ENCODE assay signal across 6 cellular contexts in the genomic region with DNA sequence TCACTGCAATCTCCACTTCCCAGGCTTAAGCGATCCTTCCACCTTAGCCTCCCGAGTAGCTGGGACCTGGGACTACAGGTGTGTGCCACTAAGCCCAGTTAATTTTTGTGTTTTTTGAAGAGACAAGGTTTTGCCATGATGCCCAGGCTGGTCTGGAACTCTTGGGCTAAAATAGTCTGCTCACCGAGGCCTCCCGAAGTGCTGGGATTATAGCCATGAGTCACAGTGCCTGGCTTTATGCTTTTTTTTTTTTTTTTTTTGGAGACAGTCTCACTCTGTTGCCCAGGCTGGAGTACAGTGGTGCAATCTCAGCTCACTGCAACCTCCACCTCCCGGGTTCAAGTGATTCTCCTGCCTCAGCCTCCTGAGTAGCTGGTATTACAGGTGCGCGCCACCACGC. TPM values are rescaled to one million over a fixed set of nuclear protein-coding genes. Genes with fewer than 3 reads are reported as not detected.
DNase-seq lines count a peak whose midpoint lies in the region; ATAC-seq, FAIRE-seq and TF ChIP-seq lines count a peak whose summit lies in the region.
"Not testable (repeated sequence)": the region's sequence is repeated elsewhere in the genome, so short reads cannot be mapped to it uniquely, and the experiment has no call there.

No MANE protein-coding gene starts in this region.

- H2BK12ac ChIP-seq in trophoblast cell (ENCODE audit: low read length), result not testable (repeated sequence)

- H3K36me3 Mint-ChIP-seq in activated CD4-positive, alpha-beta memory T cell treated with anti-CD3 and anti-CD28 coated beads, Interleukin-2, amount 10 ng/mL, durations not matched to agents 7 days and 5 days (ENCODE audit: low read depth), result peaks cover 50% of the 10 kb centered on the region

- not testable (repeated sequence) for H3K23ac ChIP-seq in trophoblast cell (ENCODE audit: low read length)

- not testable (repeated sequence) for H3K79me1 ChIP-seq in trophoblast cell (ENCODE audit: low read length)

- H3K4me2 ChIP-seq in K562 (ENCODE audit: insufficient read depth, low read length); trophoblast cell (ENCODE audit: low read length): not testable (repeated sequence)

- POLR2A ChIA-PET in activated CD4-positive, alpha-beta memory T cell treated with anti-CD3 and anti-CD28 coated beads, Interleukin-2, amount 10 ng/mL, durations not matched to agents 7 days and 5 days (lab: Charles Lee); K562 (lab: Yijun Ruan, JAX): not testable (repeated sequence)

- not testable (repeated sequence) for ATAC-seq in K562

- FAIRE-seq in K562 (lab: Jason Lieb, UNC), result not testable (repeated sequence)

- H2BK120ac ChIP-seq in trophoblast cell (ENCODE audit: insufficient read depth, low read length, poor library complexity), result not testable (repeated sequence)

- H2AFZ ChIP-seq in K562 (ENCODE audit: low read depth, low read length); trophoblast cell (ENCODE audit: insufficient read depth, low read length, poor library complexity): not testable (repeated sequence)

- H2BK5ac ChIP-seq in trophoblast cell (ENCODE audit: low read depth, low read length, poor library complexity), result not testable (repeated sequence)

- TF ChIP-seq EP300 in K562 (IDR thresholded peaks at IDR 0.05; ENCODE audit: low read length), result not testable (repeated sequence)

- not testable (repeated sequence) for H3K4me3 Mint-ChIP-seq in activated CD4-positive, alpha-beta memory T cell treated with anti-CD3 and anti-CD28 coated beads, Interleukin-2, amount 10 ng/mL, durations not matched to agents 7 days and 5 days

- not testable (repeated sequence) for H3K4me3 ChIP-seq in MG63; K562; trophoblast cell (ENCODE audit: low read depth, low read length)

- not testable (repeated sequence) for H3K27me3 Mint-ChIP-seq in activated CD4-positive, alpha-beta memory T cell treated with anti-CD3 and anti-CD28 coated beads, Interleukin-2, amount 10 ng/mL, durations not matched to agents 7 days and 5 days

- H3K36me3 ChIP-seq in MG63 (peaks cover 14% of the 10 kb centered on the region), K562 (ENCODE audit: control insufficient read depth, insufficient read depth, low read length) (peaks cover 20% of the 10 kb centered on the region)
- H3K36me3 ChIP-seq in trophoblast cell (ENCODE audit: control insufficient read depth in 1 of 2, insufficient read depth in 2 of 2, low read length in 2 of 2), result not testable (repeated sequence)

- peak overlapping the region; percentile 44 for H3K27ac Mint-ChIP-seq in activated CD4-positive, alpha-beta memory T cell treated with anti-CD3 and anti-CD28 coated beads, Interleukin-2, amount 10 ng/mL, durations not matched to agents 7 days and 5 days

- 94% methylated on average over 7 of the region's 8 CpGs for WGBS in K562 (ENCODE audit: insufficient coverage, low coverage, missing lambda C conversion rate)
- no CpG with 5 or more reads among the region's 8 CpGs for WGBS in trophoblast cell (ENCODE audit: extremely low coverage, insufficient coverage, insufficient read length)

- DNase-seq in EH (ENCODE audit: low read depth) (peak; percentile 12), HCEC 1CT (peak; percentile 27), MG63 (peak; percentile 8)
- not testable (repeated sequence) for DNase-seq in activated CD4-positive, alpha-beta memory T cell treated with anti-CD3 and anti-CD28 coated beads, Interleukin-2, amount 10 ng/mL, durations not matched to agents 7 days and 5 days; K562 (ENCODE audit: extremely low read depth in 1 of 4, low spot score in 3 of 4); trophoblast cell

- H3K9me3 Mint-ChIP-seq in activated CD4-positive, alpha-beta memory T cell treated with anti-CD3 and anti-CD28 coated beads, Interleukin-2, amount 10 ng/mL, durations not matched to agents 7 days and 5 days, result not testable (repeated sequence)

- H4K20me1 ChIP-seq in K562 (replicated peaks; ENCODE audit: control insufficient read depth, insufficient read depth, low read length), result not testable (repeated sequence)

- H3K18ac ChIP-seq in trophoblast cell (ENCODE audit: low read length), result not testable (repeated sequence)

- not testable (repeated sequence) for H3K14ac ChIP-seq in trophoblast cell (ENCODE audit: low read length)

- peaks cover 52% of the 10 kb centered on the region for H3K79me2 ChIP-seq in K562 (ENCODE audit: control insufficient read depth, insufficient read depth, low read length)
- not testable (repeated sequence) for H3K79me2 ChIP-seq in trophoblast cell (ENCODE audit: control insufficient read depth, insufficient read depth, low read length, poor library complexity)

- H4K8ac ChIP-seq in trophoblast cell (ENCODE audit: low read depth, low read length), result not testable (repeated sequence)

- in situ Hi-C loops in K562 (cut with MboI), result not testable (repeated sequence)

- not testable (repeated sequence) for TF ChIP-seq POLR2A in K562 (conservative IDR thresholded peaks at IDR 0.05)

- intact Hi-C loops in K562 (cut with micrococcal nuclease), result not testable (repeated sequence)

- not testable (repeated sequence) for H2AK5ac ChIP-seq in trophoblast cell (ENCODE audit: low read length)

- BruUV-seq in K562 (replicated peaks; lab: Mats Ljungman, UMichigan), result not testable (repeated sequence)

- CTCF ChIA-PET in activated CD4-positive, alpha-beta memory T cell treated with anti-CD3 and anti-CD28 coated beads, Interleukin-2, amount 10 ng/mL, durations not matched to agents 7 days and 5 days (lab: Charles Lee); K562 (lab: Yijun Ruan, JAX; ENCODE audit: low intra/inter-chr PET ratio): not testable (repeated sequence)

- TF ChIP-seq RAD21 in K562 (CRISPR knock-in tag; conservative IDR thresholded peaks at IDR 0.05 in 1 of 2, IDR thresholded peaks at IDR 0.05 in 1 of 2), result not testable (repeated sequence)

- H3K9me3 ChIP-seq in MG63; K562 (replicated peaks; ENCODE audit: control insufficient read depth, insufficient read depth, low read depth, low read length); trophoblast cell (ENCODE audit: insufficient read depth, low read depth, low read length): not testable (repeated sequence)

- not testable (repeated sequence) for H3K9ac ChIP-seq in K562 (ENCODE audit: insufficient read depth in 1 of 2, low read depth in 2 of 2, low read length in 2 of 2); trophoblast cell (ENCODE audit: low read length)

- not testable (repeated sequence) for H3K27ac ChIP-seq in K562 (ENCODE audit: extremely low read depth, low read depth, low read length); trophoblast cell (ENCODE audit: low read depth, low read length)

- not testable (repeated sequence) for TF ChIP-seq CTCF in K562 (IDR thresholded peaks at IDR 0.05 in 2 of 3, conservative IDR thresholded peaks at IDR 0.05 in 1 of 3; ENCODE audit: insufficient read depth in 2 of 3, low read depth in 1 of 3, low read length in 3 of 3)

- not testable (repeated sequence) for H4K12ac ChIP-seq in trophoblast cell (ENCODE audit: low read depth, low read length)

- H4K91ac ChIP-seq in trophoblast cell (ENCODE audit: low read depth, low read length), result not testable (repeated sequence)

- not testable (repeated sequence) for H3K27me3 ChIP-seq in MG63; K562 (ENCODE audit: control insufficient read depth in 2 of 2, insufficient read depth in 2 of 2, low read length in 2 of 2); trophoblast cell (ENCODE audit: insufficient read depth, low read length)

- peak overlapping the region; percentile 55 for H3K4ac ChIP-seq in trophoblast cell (ENCODE audit: low read depth, low read length)

- peaks cover 27% of the 10 kb centered on the region for H3K4me1 Mint-ChIP-seq in activated CD4-positive, alpha-beta memory T cell treated with anti-CD3 and anti-CD28 coated beads, Interleukin-2, amount 10 ng/mL, durations not matched to agents 7 days and 5 days

- not testable (repeated sequence) for H3K4me1 ChIP-seq in K562 (replicated peaks in 1 of 2; ENCODE audit: control insufficient read depth in 2 of 2, insufficient read depth in 2 of 2, low read length in 2 of 2); trophoblast cell (ENCODE audit: control insufficient read depth in 1 of 2, insufficient read depth in 2 of 2, low read length in 2 of 2)

- H3K9me1 ChIP-seq in K562 (ENCODE audit: control insufficient read depth, insufficient read depth, low read length), result not testable (repeated sequence)

TF ChIP-seq in K562, 482 proteins besides CTCF, POLR2A, EP300 and RAD21:
- 0 out of 2 replicates have a peak, but pooled peaks have one; percentile 21 for TF ChIP-seq ZNF121 (CRISPR knock-in tag; conservative IDR thresholded peaks at IDR 0.05)

RNA-seq across cellular contexts. Expression of gene PPM1B, which starts 39.0 kb away (rescaled TPM):
- total RNA-seq in MG63 (2014; rRNA removed; shearing (Covaris generic); ENCODE audit: low replicate concordance), result 16.6 and 29.5 TPM in 2 replicates
- 10 to 100 TPM; 57.0 to 60.9 TPM for total RNA-seq in activated CD4-positive, alpha-beta memory T cell treated with anti-CD3 and anti-CD28 coated beads, Interleukin-2, amount 10 ng/mL, durations not matched to agents 7 days and 5 days
- 34.0 and 96.0 TPM in 2 replicates for total RNA-seq in K562 (2011; cell fraction: chromatin; rRNA removed; ENCODE audit: low replicate concordance)
- 13.5 and 20.7 TPM in 2 replicates for total RNA-seq in K562 (2011; cell fraction: nucleolus; rRNA removed)
- 48.2 and 84.6 TPM in 2 replicates for total RNA-seq in K562 (2011; cell fraction: nucleoplasm; rRNA removed)
- 10.4 and 21.6 TPM in 2 replicates for total RNA-seq in K562 (2014; rRNA removed)
- total RNA-seq in K562 (2014; rRNA removed; fragmentation: Illumina TruSeq; extraction: Trizol), result 33.3 and 36.4 TPM in 2 replicates
- total RNA-seq in K562 (2015; rRNA removed; fragmentation: Illumina TruSeq; extraction: Trizol), result 28.5 and 30.6 TPM in 2 replicates
- total RNA-seq in K562 (2021), result 28.6 and 29.2 TPM in 2 replicates
- polyA plus RNA-seq in K562 (2011; rRNA removed), result 40.1 and 44.0 TPM in 2 replicates
- 9.2 and 14.9 TPM in 2 replicates for polyA plus RNA-seq in K562 (2011; cell fraction: cytosol; rRNA removed)
- 13.6 and 23.6 TPM in 2 replicates for polyA plus RNA-seq in K562 (2011; cell fraction: nucleus; rRNA removed)
- polyA plus RNA-seq in K562 (2012), result 22.6 and 26.1 TPM in 2 replicates
- 28.1 and 36.5 TPM in 2 replicates for polyA plus RNA-seq in K562 (2014; fragmentation: Illumina TruSeq; extraction: Trizol)
- polyA plus RNA-seq in K562 (2014; fragmentation: Nextera tagmentation; extraction: Ambion mirVana), result 1 to 10 TPM; 8.9 to 9.8 TPM
- 16.8 and 17.0 TPM in 2 replicates for polyA plus RNA-seq in K562 (2014; rRNA removed)
- polyA minus RNA-seq in K562 (2011; rRNA and poly(A)+ RNA removed), result 89.2 and 101 TPM in 2 replicates
- 27.7 and 29.9 TPM in 2 replicates for polyA minus RNA-seq in K562 (2011; cell fraction: cytosol; rRNA and poly(A)+ RNA removed)
- 16.2 and 37.7 TPM in 2 replicates for polyA minus RNA-seq in K562 (2011; cell fraction: nucleus; rRNA and poly(A)+ RNA removed)
- polyA plus RNA-seq in trophoblast cell (2013), result 257 and 270 TPM in 2 replicates
